ENCODE assay signal across 1 cellular context in the genomic region with DNA sequence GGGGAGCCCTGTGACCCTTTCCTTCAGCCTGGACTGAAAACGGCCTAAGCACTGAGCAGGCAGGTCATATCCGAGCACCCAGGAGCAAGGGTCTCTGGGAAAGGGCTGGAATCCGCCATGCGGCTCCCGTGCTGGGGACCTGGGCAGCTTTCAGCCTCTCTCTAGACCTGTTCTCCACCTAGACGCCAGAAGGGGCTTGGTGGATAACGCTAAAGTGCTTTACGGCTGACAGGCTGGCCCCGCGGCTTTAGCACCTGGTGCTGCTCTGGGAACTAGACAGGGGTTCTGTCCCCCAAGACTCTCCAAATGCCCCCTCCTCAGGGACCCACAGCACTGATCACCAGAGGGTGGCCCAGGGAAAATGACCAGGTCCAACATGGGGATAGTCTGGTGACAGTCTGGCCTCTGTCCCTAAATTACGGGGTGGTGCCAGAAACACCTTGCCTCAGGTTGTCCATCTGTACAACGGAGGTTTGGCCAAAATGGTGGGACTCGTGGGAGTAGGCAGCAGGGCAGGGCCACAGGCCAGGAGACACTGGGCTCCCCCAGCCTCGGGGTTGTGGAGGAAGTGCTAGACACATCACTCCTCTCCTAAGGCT.
TF ChIP-seq lines count a peak whose summit lies in the region.

No MANE protein-coding gene starts in this region.

TF ChIP-seq in IMR-90, 13 proteins besides CTCF, POLR2A, EP300 and RAD21:
- TF ChIP-seq MAFK (IDR thresholded peaks at IDR 0.05; ENCODE audit: low read depth, low read length) = no peak
- TF ChIP-seq RFX5 (IDR thresholded peaks at IDR 0.05; ENCODE audit: low read depth, low read length) = no peak
- no peak for TF ChIP-seq MAZ (IDR thresholded peaks at IDR 0.05; ENCODE audit: borderline replicate concordance, low read depth, low read length)
- TF ChIP-seq RCOR1 (IDR thresholded peaks at IDR 0.05; ENCODE audit: insufficient replicate concordance, low read length) = no peak
- TF ChIP-seq SMC3 (IDR thresholded peaks at IDR 0.05; ENCODE audit: low read depth, low read length) = no peak
- TF ChIP-seq BHLHE40 (IDR thresholded peaks at IDR 0.05; ENCODE audit: low read depth, low read length) = no peak
- TF ChIP-seq CHD1 (IDR thresholded peaks at IDR 0.05; ENCODE audit: low read depth, low read length) = no peak
- TF ChIP-seq NFE2L2 (IDR thresholded peaks at IDR 0.05; ENCODE audit: low read depth, low read length) = no peak
- no peak for TF ChIP-seq FOS (IDR thresholded peaks at IDR 0.05; ENCODE audit: low read depth, low read length)
- TF ChIP-seq, protein P1, sequence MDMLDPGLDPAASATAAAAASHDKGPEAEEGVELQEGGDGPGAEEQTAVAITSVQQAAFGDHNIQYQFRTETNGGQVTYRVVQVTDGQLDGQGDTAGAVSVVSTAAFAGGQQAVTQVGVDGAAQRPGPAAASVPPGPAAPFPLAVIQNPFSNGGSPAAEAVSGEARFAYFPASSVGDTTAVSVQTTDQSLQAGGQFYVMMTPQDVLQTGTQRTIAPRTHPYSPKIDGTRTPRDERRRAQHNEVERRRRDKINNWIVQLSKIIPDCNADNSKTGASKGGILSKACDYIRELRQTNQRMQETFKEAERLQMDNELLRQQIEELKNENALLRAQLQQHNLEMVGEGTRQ (IDR thresholded peaks at IDR 0.05; ENCODE audit: low read depth, low read length) = no peak
- no peak for TF ChIP-seq MXI1 (IDR thresholded peaks at IDR 0.05; ENCODE audit: borderline replicate concordance, low read depth, low read length)
- no peak for TF ChIP-seq CEBPB (IDR thresholded peaks at IDR 0.05; ENCODE audit: low read depth, low read length)
- TF ChIP-seq, protein P2, sequence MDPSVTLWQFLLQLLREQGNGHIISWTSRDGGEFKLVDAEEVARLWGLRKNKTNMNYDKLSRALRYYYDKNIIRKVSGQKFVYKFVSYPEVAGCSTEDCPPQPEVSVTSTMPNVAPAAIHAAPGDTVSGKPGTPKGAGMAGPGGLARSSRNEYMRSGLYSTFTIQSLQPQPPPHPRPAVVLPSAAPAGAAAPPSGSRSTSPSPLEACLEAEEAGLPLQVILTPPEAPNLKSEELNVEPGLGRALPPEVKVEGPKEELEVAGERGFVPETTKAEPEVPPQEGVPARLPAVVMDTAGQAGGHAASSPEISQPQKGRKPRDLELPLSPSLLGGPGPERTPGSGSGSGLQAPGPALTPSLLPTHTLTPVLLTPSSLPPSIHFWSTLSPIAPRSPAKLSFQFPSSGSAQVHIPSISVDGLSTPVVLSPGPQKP (IDR thresholded peaks at IDR 0.05; ENCODE audit: borderline replicate concordance, low read depth, low read length) = no peak
TF ChIP-seq in IMR-90: peak in this region for 0.
